Comparison of ENCODE assay signal across 17 cellular contexts in genomic region chr1:70727891-70728443, GRCh38.
"Had no signal": no experiment of that assay in that cellular context is flagged by ENCODE, and none has a peak within 500 bp of the region (broad histone marks: within the 10 kb centered on the region; RNA-seq: fewer than 3 reads in every experiment).

No MANE protein-coding gene starts in this region.

- FAIRE-seq: endothelial cell of umbilical vein, islet of Langerhans had no signal

- ATAC-seq: activated CD4-positive, alpha-beta T cell treated with anti-CD3 and anti-CD28 coated beads for 36 hours; left colon; upper lobe of right lung had no signal

- DNase-seq: activated CD4-positive, alpha-beta T cell treated with anti-CD3 and anti-CD28 coated beads for 36 hours; activated CD4-positive, alpha-beta T cell treated with anti-CD3 and anti-CD28 coated beads, Interleukin-2, amount 50 U/mL, for 48 hours; activated gamma-delta T cell treated with Interleukin-2 at 50 U/mL for 16 hours; activated T-cell treated with anti-CD3 and anti-CD28 coated beads for 4 hours; effector CD8-positive, alpha-beta T cell; left colon; lower lobe of right lung; midbrain; nephron progenitor cell; retina; stimulated activated CD4-positive, alpha-beta T cell treated with anti-CD3 and anti-CD28 coated beads, Interleukin-12 subunit alpha, Interleukin-12 subunit beta, amount 100 ng/mL, for 4 hours; stimulated activated CD4-positive, alpha-beta T cell treated with anti-CD3 and anti-CD28 coated beads, Interleukin-1b, Interleukin-23, amount 100 ng/mL, for 48 hours; stimulated activated CD8-positive, alpha-beta memory T cell treated with anti-CD3 and anti-CD28 coated beads, Interleukin-4, amount 100 ng/mL, for 48 hours; stimulated activated naive CD4-positive, alpha-beta T cell; upper lobe of right lung had no signal
